ENCODE assay signal across 16 cellular contexts in genomic region chr1:232222614-232223013, GRCh38.
DNase-seq lines count a peak whose midpoint lies in the region; ATAC-seq and TF ChIP-seq lines count a peak whose summit lies in the region.
"Had no signal": no experiment of that assay in that cellular context is flagged by ENCODE, and none has a peak within 500 bp of the region (broad histone marks: within the 10 kb centered on the region; RNA-seq: fewer than 3 reads in every experiment).

No MANE protein-coding gene starts in this region.

- peaks cover 11% of the 10 kb centered on the region; the same call in 1 of the 2 replicates for H3F3A ChIP-seq in PC-9 (ENCODE audit: insufficient read depth, low read depth)

- H3K9me2 ChIP-seq in PC-9 (ENCODE audit: insufficient read depth) = no peaks in the 10 kb centered on the region

- TF ChIP-seq CTCF in CD4-positive, alpha-beta T cell (IDR thresholded peaks at IDR 0.05) = no peak
- TF ChIP-seq CTCF in PC-9 (conservative IDR thresholded peaks at IDR 0.05) (no peak), mammary epithelial cell (conservative IDR thresholded peaks at IDR 0.05 in 1 of 2, IDR thresholded peaks at IDR 0.05 in 1 of 2; ENCODE audit: extremely low read depth in 1 of 2, insufficient read depth in 1 of 2, low read depth in 1 of 2, low read length in 2 of 2) (no peak)

- no peaks in the 10 kb centered on the region for H3K27me3 Mint-ChIP-seq in CD4-positive, alpha-beta T cell

- no TSS peak for BruUV-seq in PC-9 (replicated peaks; lab: Mats Ljungman, UMichigan)
- BruUV-seq in mammary epithelial cell (replicated peaks; lab: Mats Ljungman, UMichigan) = no TSS peak

- DNase-seq in CD4-positive, alpha-beta T cell = no peak
- no peak for DNase-seq in PC-9
- DNase-seq in mammary epithelial cell = no peak
- peak; percentile 16 for DNase-seq in islet precursor cell
- no peak for DNase-seq in EL
- no peak for DNase-seq in DMS153 treated with DMSO at 0.1 percent for 48 hours (lab: John Stamatoyannopoulos, UW; ENCODE audit: unreplicated experiment)
- DNase-seq: GOT3, IMR-90, NCI-H1694 treated with DMSO at 0.1 percent for 48 hours, NCI-H2081 treated with DMSO at 0.1 percent for 48 hours had no signal

- no peaks in the 10 kb centered on the region for H3K9me3 Mint-ChIP-seq in CD4-positive, alpha-beta T cell

- H3K4me3 ChIP-seq in PC-9 (no peak overlapping the region), mammary epithelial cell (replicated peaks in 1 of 3; ENCODE audit: insufficient read depth in 1 of 3, low read depth in 2 of 3, low read length in 3 of 3) (no peak overlapping the region)
- H3K4me3 ChIP-seq: GM12878 had no signal

- no peaks in the 10 kb centered on the region for H3K9me3 ChIP-seq in CD4-positive, alpha-beta T cell (ENCODE audit: control insufficient read depth, low read length)
- H3K9me3 ChIP-seq in PC-9 (ENCODE audit: insufficient read depth, low read depth) (no peaks in the 10 kb centered on the region), mammary epithelial cell (replicated peaks; ENCODE audit: insufficient read depth, low read length) (no peaks in the 10 kb centered on the region)

- H3K27ac Mint-ChIP-seq in CD4-positive, alpha-beta T cell = no peak overlapping the region
- H3K27ac Mint-ChIP-seq: B cell, CD14-positive monocyte had no signal

- H3K27me3 ChIP-seq in CD4-positive, alpha-beta T cell (ENCODE audit: control insufficient read depth, insufficient read depth, low read length) = no peaks in the 10 kb centered on the region
- no peaks in the 10 kb centered on the region for H3K27me3 ChIP-seq in PC-9 (ENCODE audit: insufficient read depth, low read depth)
- H3K27me3 ChIP-seq in mammary epithelial cell (ENCODE audit: insufficient read depth, low read length) = no peaks in the 10 kb centered on the region

- CTCF ChIA-PET in CD4-positive, alpha-beta T cell (lab: Charles Lee) = no interaction called here
- CTCF ChIA-PET in PC-9 (lab: Charles Lee) = no interaction called here
- CTCF ChIA-PET in mammary epithelial cell (lab: Charles Lee; ENCODE audit: low non-redundant PET) = no interaction called here

- H3K79me2 ChIP-seq in PC-9 (ENCODE audit: low read depth) (no peaks in the 10 kb centered on the region), mammary epithelial cell (ENCODE audit: insufficient read depth, low read length) (no peaks in the 10 kb centered on the region)

- in situ Hi-C loops in mammary epithelial cell (cut with MboI; ENCODE audit: low sequenced_read_pairs in 2 of 2) = no loop called here

- H4K20me1 ChIP-seq in PC-9 (ENCODE audit: insufficient read depth) (no peaks in the 10 kb centered on the region), mammary epithelial cell (ENCODE audit: insufficient read depth, low read length) (no peaks in the 10 kb centered on the region)

- H3K4me2 ChIP-seq in PC-9 (no peak overlapping the region), mammary epithelial cell (ENCODE audit: insufficient read depth, low read depth, low read length) (peak overlapping the region; percentile 2)

- H2AFZ ChIP-seq in PC-9 (no peak overlapping the region), mammary epithelial cell (ENCODE audit: low read depth, low read length) (no peak overlapping the region)

- H3K27ac ChIP-seq in CD4-positive, alpha-beta T cell (ENCODE audit: low read depth, low read length) = no peak overlapping the region
- H3K27ac ChIP-seq in PC-9 = peak overlapping the region; percentile 53; the same call in 1 of the 2 replicates
- H3K27ac ChIP-seq in mammary epithelial cell (ENCODE audit: insufficient read depth, low read depth, low read length) = no peak overlapping the region

- POLR2A ChIA-PET in CD4-positive, alpha-beta T cell (lab: Charles Lee) = no interaction called here
- POLR2A ChIA-PET in PC-9 (lab: Charles Lee; ENCODE audit: unreplicated experiment) = no interaction called here

- ATAC-seq in CD4-positive, alpha-beta T cell (ENCODE audit: poor library complexity) = peak; percentile 39
- no peak for ATAC-seq in GM21528 (IDR thresholded peaks at IDR 0.05; ENCODE audit: low FRiP score, unreplicated experiment)
- no peak for ATAC-seq in GM21367 (IDR thresholded peaks at IDR 0.05; ENCODE audit: unreplicated experiment)
- ATAC-seq: GM12878, HCT116 had no signal

- H3K36me3 ChIP-seq in PC-9 (ENCODE audit: low read depth) (no peaks in the 10 kb centered on the region), mammary epithelial cell (ENCODE audit: insufficient read depth, low read length) (no peaks in the 10 kb centered on the region)

- 100% methylated on average over 4 of the region's 4 CpGs for WGBS in mammary epithelial cell (ENCODE audit: low coverage, missing lambda C conversion rate)

- peaks cover 11% of the 10 kb centered on the region; the same call in 1 of the 2 replicates for H3K4me1 ChIP-seq in PC-9 (replicated peaks; ENCODE audit: insufficient read depth)
- H3K4me1 ChIP-seq in mammary epithelial cell (ENCODE audit: insufficient read depth, low read length) = peaks cover 40% of the 10 kb centered on the region

- intact Hi-C loops in CD4-positive, alpha-beta T cell (cut with DNase I, micrococcal nuclease) = no loop called here
- intact Hi-C loops in PC-9 (cut with micrococcal nuclease; ENCODE audit: unreplicated experiment) = no loop called here
- intact Hi-C loops in mammary epithelial cell (cut with micrococcal nuclease) = loop anchor here (5.0 kb wide), 1 partner anchor 80 kb away; no protein-coding TSS in a partner anchor

- peaks cover 36% of the 10 kb centered on the region for H3K4me1 Mint-ChIP-seq in CD4-positive, alpha-beta T cell (ENCODE audit: low read depth)
- H3K4me1 Mint-ChIP-seq: B cell, CD14-positive monocyte had no signal

- H3K36me3 Mint-ChIP-seq in CD4-positive, alpha-beta T cell (ENCODE audit: low read depth) = no peaks in the 10 kb centered on the region
- H3K36me3 Mint-ChIP-seq: CD14-positive monocyte had no signal

- no peak overlapping the region for H3K4me3 Mint-ChIP-seq in CD4-positive, alpha-beta T cell
- H3K4me3 Mint-ChIP-seq: B cell, CD14-positive monocyte had no signal

- dilution Hi-C loops in mammary epithelial cell (cut with HindIII; ENCODE audit: low sequenced_read_pairs) = no loop called here

- no peak overlapping the region for H3K9ac ChIP-seq in mammary epithelial cell (ENCODE audit: insufficient read depth, low read length)
